In the genomic region with DNA sequence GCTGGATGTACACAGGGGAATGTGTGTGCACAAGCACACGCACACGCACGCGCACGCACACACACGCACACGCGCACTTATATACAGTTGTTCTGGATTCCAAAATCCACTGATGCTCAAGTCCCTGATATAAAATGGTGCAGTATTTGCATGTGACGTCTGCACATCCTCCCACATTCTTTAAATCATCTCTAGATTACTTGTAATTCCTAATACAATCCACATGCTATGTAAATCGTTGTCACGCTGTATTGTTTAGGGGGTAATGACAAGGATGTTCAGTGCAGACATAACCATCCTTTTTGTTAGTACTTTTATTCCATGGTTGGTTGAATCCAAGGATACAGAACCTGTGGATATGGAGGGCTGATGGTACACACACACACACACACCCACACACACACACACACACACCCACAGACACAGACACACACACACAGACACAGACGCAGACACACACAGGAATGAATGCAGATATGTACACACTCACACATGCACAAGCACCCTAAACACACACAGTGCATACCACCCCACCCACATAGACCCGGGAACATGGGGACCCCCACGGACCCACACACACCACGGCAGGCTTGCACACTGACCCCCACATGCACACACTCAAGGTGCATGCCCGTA, we compare ENCODE assay signal across 15 cellular contexts.
A peak's percentile ranks its signal among the peaks of the same experiment; 100 is the strongest.
DNase-seq lines count a peak whose midpoint lies in the region; FAIRE-seq and TF ChIP-seq lines count a peak whose summit lies in the region.
"Had no signal": no experiment of that assay in that cellular context is flagged by ENCODE, and none has a peak within 500 bp of the region (broad histone marks: within the 10 kb centered on the region; RNA-seq: fewer than 3 reads in every experiment).

No MANE protein-coding gene starts in this region.

- peaks cover 0 to 24% of the 10 kb centered on the region in 2 donors for H3K27me3 Mint-ChIP-seq in CD4-positive, alpha-beta memory T cell

- no peak overlapping the region for H2AFZ ChIP-seq in GM23248

- H4K20me1 ChIP-seq in GM23248 (ENCODE audit: insufficient read depth), result no peaks in the 10 kb centered on the region

- 71 to 73% methylated on average over 16 of the region's 16 CpGs for WGBS in GM23248 (ENCODE audit: low coverage in 1 of 2, low lambda C conversion rate in 2 of 2, missing lambda C conversion rate in 2 of 2), 2 experiments

- 0 out of 2 replicates have a peak, but pooled peaks cover 3% of the 10 kb centered on the region for H3K27me3 ChIP-seq in GM23248 (replicated peaks; ENCODE audit: insufficient read depth)
- H3K27me3 ChIP-seq in bronchial epithelial cell (ENCODE audit: control insufficient read depth, insufficient read depth, low read length), result peaks cover 1% of the 10 kb centered on the region
- H3K27me3 ChIP-seq in CD4-positive, alpha-beta memory T cell (ENCODE audit: insufficient read depth, low read length), result no peaks in the 10 kb centered on the region

- no peaks in the 10 kb centered on the region for H3K9me3 Mint-ChIP-seq in CD4-positive, alpha-beta memory T cell
- H3K9me3 Mint-ChIP-seq: CD14-positive monocyte; CD8-positive, alpha-beta memory T cell had no signal

- no peak for TF ChIP-seq CTCF in bronchial epithelial cell (IDR thresholded peaks at IDR 0.05; ENCODE audit: insufficient read depth, low read length, severe bottlenecking)

- in situ Hi-C loops in GM23248 (cut with MboI), result no loop called here

- no peak overlapping the region for H3K27ac Mint-ChIP-seq in CD4-positive, alpha-beta memory T cell
- H3K27ac Mint-ChIP-seq: CD8-positive, alpha-beta memory T cell had no signal

- peaks cover 3% of the 10 kb centered on the region; the same call in 1 of the 2 replicates for H3F3A ChIP-seq in GM23248 (ENCODE audit: insufficient read depth)

- H3K4me3 ChIP-seq in GM23248 (no peak overlapping the region), bronchial epithelial cell (ENCODE audit: low read depth, low read length) (no peak overlapping the region)
- no peak overlapping the region for H3K4me3 ChIP-seq in CD4-positive, alpha-beta memory T cell (ENCODE audit: low read length in 2 of 2)

- H3K4me1 ChIP-seq in GM23248 (ENCODE audit: insufficient read depth), result peaks cover 14% of the 10 kb centered on the region
- peaks cover 11% of the 10 kb centered on the region for H3K4me1 ChIP-seq in CD4-positive, alpha-beta memory T cell (ENCODE audit: insufficient read depth, low read length)
- H3K4me1 ChIP-seq: Caco-2 had no signal

- peak; percentile 96 for FAIRE-seq in bronchial epithelial cell (lab: Jason Lieb, UNC)
- FAIRE-seq: A204.1, H54, HepG2 had no signal

- intact Hi-C loops in CD4-positive, alpha-beta memory T cell (cut with micrococcal nuclease), result no loop called here

- POLR2A ChIA-PET in CD4-positive, alpha-beta memory T cell (lab: Charles Lee; ENCODE audit: partially characterized antibody), result no interaction called here

- H3K36me3 ChIP-seq in GM23248 (ENCODE audit: low read depth) (no peaks in the 10 kb centered on the region), bronchial epithelial cell (ENCODE audit: control insufficient read depth, insufficient read depth, low read length) (no peaks in the 10 kb centered on the region)
- H3K36me3 ChIP-seq in CD4-positive, alpha-beta memory T cell (ENCODE audit: insufficient read depth, low read length), result no peaks in the 10 kb centered on the region

- H3K9ac ChIP-seq in GM23248, result no peak overlapping the region

- peaks cover 10 to 14% (median 12%) of the 10 kb centered on the region in 4 donors for H3K4me1 Mint-ChIP-seq in CD4-positive, alpha-beta memory T cell

- H3K36me3 Mint-ChIP-seq in CD4-positive, alpha-beta memory T cell, result no peaks in the 10 kb centered on the region
- H3K36me3 Mint-ChIP-seq: CD14-positive monocyte; CD8-positive, alpha-beta memory T cell had no signal

- H3K27ac ChIP-seq in GM23248, result no peak overlapping the region
- H3K27ac ChIP-seq in CD4-positive, alpha-beta memory T cell (ENCODE audit: low read depth, low read length), result no peak overlapping the region

- no peak overlapping the region for H3K4me2 ChIP-seq in GM23248 (ENCODE audit: unreplicated experiment)

- CTCF ChIA-PET in CD4-positive, alpha-beta memory T cell (lab: Charles Lee; ENCODE audit: partially characterized antibody), result interaction anchor here (1.2 to 7.5 kb wide), 5 partner anchors 11 to 505 kb away, joined by 4 to 222 read pairs (median 57); no protein-coding TSS in a partner anchor

- no peaks in the 10 kb centered on the region for H3K9me2 ChIP-seq in GM23248 (ENCODE audit: insufficient read depth)

- no peaks in the 10 kb centered on the region for H3K9me3 ChIP-seq in GM23248 (ENCODE audit: low read depth)
- H3K9me3 ChIP-seq in CD4-positive, alpha-beta memory T cell (ENCODE audit: control insufficient read depth in 1 of 2, low read length in 2 of 2), result no peaks in the 10 kb centered on the region
- H3K9me3 ChIP-seq: Caco-2 had no signal

- H3K79me2 ChIP-seq in GM23248 (ENCODE audit: insufficient read depth), result no peaks in the 10 kb centered on the region

- no peak overlapping the region for H3K4me3 Mint-ChIP-seq in CD4-positive, alpha-beta memory T cell
- H3K4me3 Mint-ChIP-seq: CD14-positive monocyte had no signal

- DNase-seq in GM23248 (peak; percentile 40), bronchial epithelial cell (ENCODE audit: low read depth) (no peak), fibroblast of peridontal ligament (ENCODE audit: extremely low read depth) (peak; percentile 21), inferior parietal cortex (ENCODE audit: extremely low spot score) (no peak), NCI-H526 (lab: John Stamatoyannopoulos, UW) (no peak), NCI-H345 (lab: John Stamatoyannopoulos, UW) (no peak)
- no peak for DNase-seq in CD4-positive, alpha-beta memory T cell
- DNase-seq: Caco-2; CD8-positive, alpha-beta memory T cell; DND-41; GF-D8 had no signal

Comparison
In these comparisons a context has a peak if more than half of its experiments do, and no peak if none do; other contexts are left out.
1. DNase-seq: peak in GM23248 (single experiment) and fibroblast of peridontal ligament (single experiment); none in bronchial epithelial cell (single experiment), inferior parietal cortex (single experiment), NCI-H526 (0 of 2), NCI-H345 (single experiment) and CD4-positive, alpha-beta memory T cell (0 of 5).